12 cellular contexts compared by ENCODE assay signal in the genomic region with DNA sequence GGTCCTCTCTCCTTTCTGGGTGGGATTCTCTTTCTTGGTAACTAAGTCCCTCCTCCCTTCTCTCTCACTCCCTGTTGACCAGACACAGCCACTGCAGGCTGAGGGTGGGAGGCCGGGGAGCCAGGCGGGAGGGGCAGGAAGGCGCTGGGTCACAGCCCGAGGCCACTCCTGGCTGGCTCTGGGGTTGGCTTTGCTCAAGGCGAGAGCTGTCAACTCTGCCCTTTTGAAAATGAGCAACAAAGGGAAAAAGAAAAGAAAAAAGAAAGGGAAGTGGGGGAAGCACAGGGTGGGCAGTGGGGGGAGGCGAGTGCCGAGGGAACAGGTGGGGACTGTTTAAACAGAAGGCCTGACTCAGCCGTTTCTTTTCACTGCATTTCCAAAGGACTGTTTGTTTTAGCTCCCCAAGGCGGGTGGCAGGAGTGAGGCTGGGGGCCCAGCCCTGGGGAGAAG.
DNase-seq lines count a peak whose midpoint lies in the region; ATAC-seq and TF ChIP-seq lines count a peak whose summit lies in the region.
"Had no signal": no experiment of that assay in that cellular context is flagged by ENCODE, and none has a peak within 500 bp of the region (broad histone marks: within the 10 kb centered on the region; RNA-seq: fewer than 3 reads in every experiment).

No MANE protein-coding gene starts in this region.

- H3K27ac ChIP-seq in HUES48 (ENCODE audit: low read depth, low read length) (peak overlapping the region; percentile 75), right atrium auricular region (peak overlapping the region; percentile 19 to 20)

- H3K4me3 ChIP-seq in HUES48 (ENCODE audit: low read depth, low read length) (peak overlapping the region; percentile 22; the same call in 1 of the 2 replicates), right atrium auricular region (no peak overlapping the region)

- H3K36me3 ChIP-seq in HUES48 (ENCODE audit: control insufficient read depth, insufficient read depth, low read length) (no peaks in the 10 kb centered on the region), right atrium auricular region (no peaks in the 10 kb centered on the region)

- H3K9ac ChIP-seq in HUES48 (ENCODE audit: low read depth, low read length): peak overlapping the region; percentile 26; the same call in 1 of the 2 replicates

- peaks cover 34% of the 10 kb centered on the region for H3K4me1 ChIP-seq in HUES48 (ENCODE audit: control insufficient read depth, insufficient read depth, low read length)
- peaks cover 0 to 14% of the 10 kb centered on the region in 2 donors for H3K4me1 ChIP-seq in right atrium auricular region

- no peak for TF ChIP-seq CTCF in right atrium auricular region (IDR thresholded peaks at IDR 0.05)

- peak; percentile 93 for DNase-seq in NCI-H774 (lab: John Stamatoyannopoulos, UW)
- no peak for DNase-seq in right atrium auricular region (ENCODE audit: low spot score)
- peak; percentile 54 for DNase-seq in renal cortical epithelial cell (ENCODE audit: low read depth)
- DNase-seq in 8988T: no peak
- no peak for DNase-seq in stimulated activated CD4-positive, alpha-beta T cell treated with anti-CD3 and anti-CD28 coated beads, Interleukin-2, amount 100 ng/mL, for 24 hours
- DNase-seq: activated CD8-positive, alpha-beta memory T cell treated with anti-CD3 and anti-CD28 coated beads, Interleukin-2, amount 10 ng/mL, durations not matched to agents 7 days and 5 days; NCI-H1694 treated with DMSO at 0.1 percent for 48 hours; T1000 had no signal

- ATAC-seq in HG02571 (IDR thresholded peaks at IDR 0.05; ENCODE audit: unreplicated experiment) (no peak), HG03460 (IDR thresholded peaks at IDR 0.05; ENCODE audit: unreplicated experiment) (no peak)
- ATAC-seq: activated CD8-positive, alpha-beta memory T cell treated with anti-CD3 and anti-CD28 coated beads, Interleukin-2, amount 10 ng/mL, durations not matched to agents 7 days and 5 days; stimulated activated memory B cell treated with anti-CD40 and anti-IgM and Interleukin-4, amounts not matched to agents 10 μg/mL and 1 μg/mL and 100 μg/mL, for 72 hours had no signal

- no peaks in the 10 kb centered on the region for H3K9me3 ChIP-seq in HUES48 (ENCODE audit: control insufficient read depth, insufficient read depth, low read length)
- H3K9me3 ChIP-seq in right atrium auricular region: no peaks in the 10 kb centered on the region

- H3K27me3 ChIP-seq in HUES48 (ENCODE audit: control insufficient read depth, insufficient read depth, low read length) (no peaks in the 10 kb centered on the region), right atrium auricular region (no peaks in the 10 kb centered on the region)

Comparison
In these comparisons a context has a peak if more than half of its experiments do, and no peak if none do; other contexts are left out.
1. DNase-seq: peak in NCI-H774 (single experiment) and renal cortical epithelial cell (single experiment); none in right atrium auricular region (single experiment), 8988T (single experiment) and stimulated activated CD4-positive, alpha-beta T cell treated with anti-CD3 and anti-CD28 coated beads, Interleukin-2, amount 100 ng/mL, for 24 hours (0 of 2).